ENCODE assay signal across 7 cellular contexts in the genomic region with DNA sequence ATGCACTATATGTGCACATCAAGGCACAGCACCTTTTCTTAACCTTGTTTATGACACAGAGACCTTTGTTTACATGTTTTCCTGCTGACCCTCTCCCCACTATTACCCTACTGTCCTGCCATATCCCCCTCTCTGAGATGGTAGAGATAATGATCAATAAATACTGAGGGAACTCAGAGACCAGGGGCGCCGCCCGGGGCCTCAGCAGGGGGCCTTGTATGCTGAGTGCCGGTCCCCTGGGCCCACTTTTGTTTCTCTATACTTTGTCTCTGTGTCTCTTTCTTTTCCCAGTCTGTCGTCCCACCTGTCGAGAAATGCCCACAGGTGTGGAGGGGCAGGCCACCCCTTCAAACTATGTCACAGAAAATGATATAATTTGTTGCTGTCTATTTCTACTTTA. TPM values are rescaled to one million over a fixed set of nuclear protein-coding genes. Genes with fewer than 3 reads are reported as not detected.
DNase-seq lines count a peak whose midpoint lies in the region; ATAC-seq and TF ChIP-seq lines count a peak whose summit lies in the region.
"Not testable (repeated sequence)": the region's sequence is repeated elsewhere in the genome, so short reads cannot be mapped to it uniquely, and the experiment has no call there.

No MANE protein-coding gene starts in this region.

- not testable (repeated sequence) for H3K36me3 ChIP-seq in Caco-2 (ENCODE audit: control insufficient read depth, insufficient read depth, low read length); hepatocyte (replicated peaks; ENCODE audit: insufficient read depth, low read depth)

- intact Hi-C loops in Caco-2 (cut with micrococcal nuclease; ENCODE audit: unreplicated experiment): loop anchor here (5.0 kb wide), 1 partner anchor 302 kb away; no protein-coding TSS in a partner anchor

- not testable (repeated sequence) for H3K9me3 Mint-ChIP-seq in Caco-2 (ENCODE audit: unreplicated experiment); central memory CD8-positive, alpha-beta T cell; nephron progenitor cell

- WGBS in hepatocyte (ENCODE audit: low lambda C conversion rate, missing lambda C conversion rate): 79% methylated on average over 6 of the region's 6 CpGs

- peaks cover 62% of the 10 kb centered on the region for H3K4me1 ChIP-seq in Caco-2
- not testable (repeated sequence) for H3K4me1 ChIP-seq in hepatocyte (ENCODE audit: insufficient read depth)

- TF ChIP-seq CTCF in Caco-2 (IDR thresholded peaks at IDR 0.05; ENCODE audit: insufficient read depth in 1 of 2, low read depth in 1 of 2, low read length in 1 of 2, severe bottlenecking in 1 of 2, unreplicated experiment in 1 of 2); VCaP (conservative IDR thresholded peaks at IDR 0.05); hepatocyte (IDR thresholded peaks at IDR 0.05; ENCODE audit: poor library complexity); nephron progenitor cell (IDR thresholded peaks at IDR 0.05): not testable (repeated sequence)

- H3K27ac ChIP-seq in VCaP: peak overlapping the region; percentile 52
- H3K27ac ChIP-seq in hepatocyte: not testable (repeated sequence)

- BruUV-seq in Caco-2 (replicated peaks; lab: Mats Ljungman, UMichigan): not testable (repeated sequence)

- ATAC-seq in T-helper 17 cell; central memory CD8-positive, alpha-beta T cell (replicated peaks; ENCODE audit: extremely low read depth, poor library complexity, severe bottlenecking): not testable (repeated sequence)

- peak overlapping the region; percentile 50 for H3K4me3 Mint-ChIP-seq in Caco-2 (ENCODE audit: unreplicated experiment)
- H3K4me3 Mint-ChIP-seq in T-helper 17 cell: peak overlapping the region; percentile 60
- not testable (repeated sequence) for H3K4me3 Mint-ChIP-seq in central memory CD8-positive, alpha-beta T cell; nephron progenitor cell

- peak overlapping the region; percentile 55 for H3K4me2 ChIP-seq in hepatocyte

- POLR2A ChIA-PET in Caco-2 (lab: Charles Lee): not testable (repeated sequence)

- H3K79me2 ChIP-seq in hepatocyte: not testable (repeated sequence)

- peak overlapping the region; percentile 54 for H3K27ac Mint-ChIP-seq in Caco-2 (ENCODE audit: unreplicated experiment)
- H3K27ac Mint-ChIP-seq in T-helper 17 cell: not testable (repeated sequence)
- peak overlapping the region; percentile 26 for H3K27ac Mint-ChIP-seq in central memory CD8-positive, alpha-beta T cell (ENCODE audit: low read depth)
- H3K27ac Mint-ChIP-seq in nephron progenitor cell: peak overlapping the region; percentile 39

- not testable (repeated sequence) for H2AFZ ChIP-seq in hepatocyte

- not testable (repeated sequence) for H3K4me3 ChIP-seq in Caco-2 (ENCODE audit: low read depth, low read length); hepatocyte

- not testable (repeated sequence) for H3K27me3 ChIP-seq in Caco-2 (replicated peaks; ENCODE audit: control insufficient read depth, insufficient read depth, low read length); hepatocyte

- peaks cover 30% of the 10 kb centered on the region for H3K4me1 Mint-ChIP-seq in Caco-2 (ENCODE audit: low read depth, unreplicated experiment)
- not testable (repeated sequence) for H3K4me1 Mint-ChIP-seq in T-helper 17 cell; central memory CD8-positive, alpha-beta T cell
- peaks cover 10% of the 10 kb centered on the region for H3K4me1 Mint-ChIP-seq in nephron progenitor cell

- H3K9me2 ChIP-seq in hepatocyte (replicated peaks; ENCODE audit: insufficient read depth): not testable (repeated sequence)

- CTCF ChIA-PET in Caco-2 (lab: Charles Lee): not testable (repeated sequence)

- H3K27me3 Mint-ChIP-seq in Caco-2 (ENCODE audit: insufficient read depth, unreplicated experiment); T-helper 17 cell; central memory CD8-positive, alpha-beta T cell; nephron progenitor cell (ENCODE audit: low read depth, poor library complexity): not testable (repeated sequence)

- DNase-seq in Caco-2; T-helper 17 cell; central memory CD8-positive, alpha-beta T cell (ENCODE audit: low spot score in 2 of 2); hepatocyte (ENCODE audit: low spot score); nephron progenitor cell: not testable (repeated sequence)
- DNase-seq in NCI-H146 (lab: John Stamatoyannopoulos, UW): peak; percentile 6

- H3K36me3 Mint-ChIP-seq in Caco-2 (ENCODE audit: insufficient read depth, unreplicated experiment) (peaks cover 35% of the 10 kb centered on the region), nephron progenitor cell (ENCODE audit: low read depth) (peaks cover 76% of the 10 kb centered on the region)
- H3K36me3 Mint-ChIP-seq in T-helper 17 cell (ENCODE audit: low read depth): not testable (repeated sequence)
- H3K36me3 Mint-ChIP-seq in central memory CD8-positive, alpha-beta T cell (ENCODE audit: insufficient read depth): peaks cover 23% of the 10 kb centered on the region

- H4K20me1 ChIP-seq in hepatocyte (ENCODE audit: insufficient read depth, poor library complexity, severe bottlenecking): not testable (repeated sequence)

- H3K9me3 ChIP-seq in Caco-2; T-helper 17 cell (ENCODE audit: control insufficient read depth, low read length, poor library complexity, severe bottlenecking); hepatocyte (ENCODE audit: low read depth): not testable (repeated sequence)

RNA-seq across cellular contexts. Expression of a gene that starts 38.7 kb away (rescaled TPM):
- total RNA-seq in Caco-2 (2022) (31.4 and 38.4 TPM in 2 replicates), T-helper 17 cell (10 to 100 TPM; 35.2 to 53.8 TPM), hepatocyte (14.9 and 23.5 TPM in 2 replicates)
- 6.8 and 14.9 TPM in 2 replicates for polyA plus RNA-seq in hepatocyte
